ENCODE assay signal across 35 cellular contexts in the genomic region with DNA sequence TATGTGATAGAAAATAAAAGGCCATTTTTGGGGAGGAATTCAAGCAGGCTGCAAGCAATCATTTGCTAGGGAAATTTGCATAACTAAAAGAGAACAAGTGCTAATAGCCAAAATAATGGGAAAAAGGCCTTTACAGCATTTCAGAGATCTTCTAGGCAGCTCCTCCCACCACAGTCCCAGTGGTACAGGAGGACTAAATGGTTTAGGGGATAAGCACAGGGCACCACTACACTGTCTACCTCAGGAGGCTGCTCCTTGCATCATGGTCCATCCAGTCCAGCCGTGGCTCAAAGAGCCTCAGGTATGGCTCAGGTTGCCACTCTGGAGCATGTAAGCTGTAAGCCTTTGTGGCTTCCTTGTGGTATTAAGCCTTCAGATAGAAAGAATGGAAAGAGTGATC.
"Had no signal": no experiment of that assay in that cellular context is flagged by ENCODE, and none has a peak within 500 bp of the region (broad histone marks: within the 10 kb centered on the region; RNA-seq: fewer than 3 reads in every experiment).

No MANE protein-coding gene starts in this region.

- DNase-seq: Karpas-422, Kasumi-1, MG63, MM.1S, MV-4-11, NCI-H1048, NCI-H1092, NCI-H1092 treated with DMSO at 0.1 percent for 48 hours, NCI-H1105, NCI-H1105 treated with DMSO at 0.1 percent for 48 hours, NCI-H1417, NCI-H1417 treated with DMSO at 0.1 percent for 48 hours, NCI-H1436, NCI-H1436 treated with DMSO at 0.1 percent for 48 hours, NCI-H146, NCI-H1694, NCI-H1694 treated with DMSO at 0.1 percent for 48 hours, NCI-H187, NCI-H187 treated with DMSO at 0.1 percent for 48 hours, NCI-H1930, NCI-H2029, NCI-H2029 treated with DMSO at 0.1 percent for 48 hours, NCI-H2081, NCI-H2081 treated with DMSO at 0.1 percent for 48 hours, NCI-H2107, NCI-H2171, NCI-H2171 treated with DMSO at 0.1 percent for 48 hours, NCI-H2227 treated with DMSO at 0.1 percent for 48 hours, NCI-H226, NCI-H345, NCI-H446, NCI-H446 treated with DMSO at 0.1 percent for 48 hours, NCI-H510A, NCI-H510A treated with DMSO at 0.1 percent for 48 hours, NCI-H524 had no signal

- H3K36me3 ChIP-seq: MG63 had no signal

- H3K9me3 ChIP-seq: MG63 had no signal

- H3K4me3 ChIP-seq: MG63 had no signal
